In the genomic region with DNA sequence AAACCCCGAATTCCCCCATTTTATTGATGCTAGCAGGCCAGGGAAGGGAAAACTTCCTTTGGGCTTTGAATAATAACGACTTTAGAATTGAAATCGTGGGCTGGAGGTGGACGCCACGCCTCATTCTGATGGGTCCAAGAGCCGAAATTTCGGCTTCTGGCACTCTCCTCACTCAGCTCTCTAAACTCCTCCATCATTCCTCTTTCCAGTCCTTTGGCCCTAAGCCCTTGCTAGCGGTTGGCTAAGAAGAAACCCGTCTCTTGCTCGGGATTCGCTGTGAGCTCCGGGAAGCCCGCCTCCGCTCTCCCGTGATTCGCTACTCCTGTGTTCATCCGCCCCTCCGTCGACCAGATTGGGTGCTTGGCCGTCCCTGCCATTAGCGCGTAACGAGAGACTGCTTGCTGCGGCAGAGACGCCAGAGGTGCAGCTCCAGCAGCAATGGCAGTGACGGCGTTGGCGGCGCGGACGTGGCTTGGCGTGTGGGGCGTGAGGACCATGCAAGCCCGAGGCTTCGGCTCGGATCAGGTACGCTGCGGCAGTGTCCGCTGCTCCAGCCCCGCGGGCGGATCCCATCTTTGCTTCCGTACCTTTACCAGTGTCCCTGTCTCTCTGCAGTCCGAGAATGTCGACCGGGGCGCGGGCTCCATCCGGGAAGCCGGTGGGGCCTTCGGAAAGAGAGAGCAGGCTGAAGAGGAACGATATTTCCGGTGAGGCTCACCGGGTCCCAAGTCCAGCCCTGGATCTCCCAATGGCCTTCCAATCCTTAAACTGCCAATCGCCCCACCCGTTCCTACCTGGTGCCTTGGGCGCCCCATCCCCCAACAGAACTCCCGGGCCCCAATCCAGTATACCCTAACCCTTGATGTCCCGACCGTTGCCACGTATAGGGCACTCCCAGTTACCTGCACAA, we compare ENCODE assay signal across 8 cellular contexts. TPM values are rescaled to one million over a fixed set of nuclear protein-coding genes. Genes with fewer than 3 reads are reported as not detected.
DNase-seq lines count a peak whose midpoint lies in the region; ATAC-seq and TF ChIP-seq lines count a peak whose summit lies in the region.

Gene ATP5IF1, plus strand, starts transcription at position 379 of the 910 bp plus-strand sequence. Its CDS starts 60 bp downstream, at position 439.

- no peaks in the 10 kb centered on the region for H3K27me3 ChIP-seq in adrenal gland
- H3K27me3 ChIP-seq in heart left ventricle, result no peaks in the 10 kb centered on the region
- H3K27me3 ChIP-seq in upper lobe of left lung, result no peaks in the 10 kb centered on the region

- TF ChIP-seq EP300 in upper lobe of left lung (IDR thresholded peaks at IDR 0.05), result no peak

- peak within 1 kb of the TSS; percentile 72 to 99 (median 90) for H3K4me3 ChIP-seq in adrenal gland
- H3K4me3 ChIP-seq in heart left ventricle, result peak within 1 kb of the TSS; percentile 74 to 99 (median 94)
- peak within 1 kb of the TSS; percentile 79 to 97 (median 92) for H3K4me3 ChIP-seq in upper lobe of left lung

- H3K4me1 ChIP-seq in adrenal gland (replicated peaks in 1 of 2) (peaks cover 13 to 47% of the 10 kb centered on the region in 2 donors), heart left ventricle (peaks cover 4 to 57% (median 31%) of the 10 kb centered on the region in 12 donors), upper lobe of left lung (peaks cover 30 to 41% (median 34%) of the 10 kb centered on the region in 4 donors)

- H3K27ac ChIP-seq in adrenal gland (peak within 1 kb of the TSS; percentile 60 to 95 (median 83)), heart left ventricle (peak within 1 kb of the TSS; percentile 83 to 94 (median 91)), upper lobe of left lung (peak within 1 kb of the TSS; percentile 79 to 95 (median 93))

- H3K9me3 ChIP-seq in adrenal gland (replicated peaks in 1 of 3), result no peaks in the 10 kb centered on the region
- H3K9me3 ChIP-seq in heart left ventricle, result no peaks in the 10 kb centered on the region
- H3K9me3 ChIP-seq in upper lobe of left lung, result no peaks in the 10 kb centered on the region

- DNase-seq in GM13976 (ENCODE audit: low spot score) (peak; percentile 98), NCI-H1436 treated with DMSO at 0.1 percent for 48 hours (lab: John Stamatoyannopoulos, UW) (peak; percentile 92), T follicular helper cell (ENCODE audit: low read depth) (peak; percentile 94), adrenal gland (peak; percentile 95 to 99 (median 98)), heart left ventricle (peak; percentile 98 to 99 (median 98)), posterior cingulate gyrus (peak; percentile 96 to 100 (median 99)), upper lobe of left lung (peak; percentile 93 to 97)

- ATAC-seq in HG02852 (IDR thresholded peaks at IDR 0.05; ENCODE audit: unreplicated experiment) (peak; percentile 84), heart left ventricle (peak; percentile 92 to 97 (median 96)), upper lobe of left lung (ENCODE audit: low FRiP score in 2 of 2) (peak; percentile 97)

- intact Hi-C loops in adrenal gland (cut with DNase I), result no loop called here
- intact Hi-C loops in heart left ventricle (cut with DNase I), result no loop called here
- intact Hi-C loops in posterior cingulate gyrus (cut with DNase I), result no loop called here

- no peak for TF ChIP-seq CTCF in GM13976 (IDR thresholded peaks at IDR 0.05; ENCODE audit: borderline replicate concordance, control extremely low read depth, extremely low read depth, insufficient read depth, missing control alignments)
- peak in 1 of 6 experiments; percentile 2 for TF ChIP-seq CTCF in adrenal gland (IDR thresholded peaks at IDR 0.05)
- peak in 1 of 12 donors; percentile 10 for TF ChIP-seq CTCF in heart left ventricle (IDR thresholded peaks at IDR 0.05)
- TF ChIP-seq CTCF in upper lobe of left lung (IDR thresholded peaks at IDR 0.05), result peak in 1 of 6 experiments; percentile 32

- in situ Hi-C loops in GM13976 (cut with MboI; ENCODE audit: low sequenced_read_pairs, unreplicated experiment), result no loop called here

- no peaks in the 10 kb centered on the region for H3K36me3 ChIP-seq in adrenal gland (replicated peaks in 1 of 2)
- peaks cover 0 to 21% (median 10%) of the 10 kb centered on the region in 9 donors for H3K36me3 ChIP-seq in heart left ventricle
- peaks cover 0 to 9% (median 0%) of the 10 kb centered on the region in 4 donors for H3K36me3 ChIP-seq in upper lobe of left lung

- TF ChIP-seq POLR2A in adrenal gland (IDR thresholded peaks at IDR 0.05) (peak; percentile 93 to 99), heart left ventricle (IDR thresholded peaks at IDR 0.05) (peak; percentile 97 to 99), upper lobe of left lung (IDR thresholded peaks at IDR 0.05) (peak in 3 of 4 donors; percentile 62 to 98 (median 96))

- 0 to 2% (median 0%) methylated on average over 13 to 61 of the region's 61 CpGs for whole genome bisulfite sequencing in adrenal gland, 4 donors
- WGBS in heart left ventricle, 4 donors, result 0 to 1% (median 1%) methylated on average over 50 to 61 of the region's 61 CpGs
- WGBS in upper lobe of left lung, 2 donors, result 1% methylated on average over 21 to 53 of the region's 61 CpGs

RNA-seq across cellular contexts. Expression of gene ATP5IF1, which starts in this region (rescaled TPM):
- total RNA-seq in adrenal gland, result 100 to 1,000 TPM; 111 to 372 (median 176) TPM
- 100 to 1,000 TPM; 160 to 967 (median 765) TPM for polyA plus RNA-seq in adrenal gland
- 100 to 1,000 TPM; 209 to 865 (median 423) TPM for total RNA-seq in heart left ventricle
- 1,000 to 10,000 TPM in 1 of 2 donors, 100 to 1,000 TPM in 1; 286 to 3,101 TPM for polyA plus RNA-seq in heart left ventricle
- 100 to 1,000 TPM in 5 of 6 donors, 10 to 100 TPM in 1; 86.1 to 320 (median 186) TPM for total RNA-seq in upper lobe of left lung

Comparison
In these comparisons a context has a peak if more than half of its experiments do, and no peak if none do; other contexts are left out.
1. Peak in every context shown above with its lines: DNase-seq, ATAC-seq, H3K4me3 ChIP-seq and H3K27ac ChIP-seq.